Comparison of ENCODE assay signal across 8 cellular contexts in genomic region chr20:5535211-5535756, GRCh38.
DNase-seq lines count a peak whose midpoint lies in the region; ATAC-seq and TF ChIP-seq lines count a peak whose summit lies in the region.
"Had no signal": no experiment of that assay in that cellular context is flagged by ENCODE, and none has a peak within 500 bp of the region (broad histone marks: within the 10 kb centered on the region; RNA-seq: fewer than 3 reads in every experiment).

No MANE protein-coding gene starts in this region.

- no peaks in the 10 kb centered on the region for H3K9me3 ChIP-seq in skeletal muscle satellite cell (replicated peaks; ENCODE audit: low read length)

- TF ChIP-seq CTCF in foreskin fibroblast (IDR thresholded peaks at IDR 0.05; ENCODE audit: low read depth, low read length), result no peak

- no peaks in the 10 kb centered on the region for H3K27me3 ChIP-seq in skeletal muscle satellite cell (ENCODE audit: control insufficient read depth, insufficient read depth, low read length)

- H3K9me3 Mint-ChIP-seq in activated naive CD4-positive, alpha-beta T cell treated with anti-CD3 and anti-CD28 coated beads, Interleukin-2, amount 10 ng/mL, durations not matched to agents 7 days and 5 days, result no peaks in the 10 kb centered on the region

- peaks cover 15% of the 10 kb centered on the region for H3K4me1 ChIP-seq in skeletal muscle satellite cell (ENCODE audit: control insufficient read depth, insufficient read depth, low read length)

- CTCF ChIA-PET in activated naive CD4-positive, alpha-beta T cell treated with anti-CD3 and anti-CD28 coated beads, Interleukin-2, amount 10 ng/mL, durations not matched to agents 7 days and 5 days (lab: Charles Lee), result interaction anchor here (0.5 to 2.0 kb wide), 4 partner anchors 22 to 542 kb away, joined by 3 to 7 read pairs (median 3); no protein-coding TSS in a partner anchor

- no peaks in the 10 kb centered on the region for H3K36me3 Mint-ChIP-seq in activated naive CD4-positive, alpha-beta T cell treated with anti-CD3 and anti-CD28 coated beads, Interleukin-2, amount 10 ng/mL, durations not matched to agents 7 days and 5 days

- no peak overlapping the region for H3K27ac Mint-ChIP-seq in activated naive CD4-positive, alpha-beta T cell treated with anti-CD3 and anti-CD28 coated beads, Interleukin-2, amount 10 ng/mL, durations not matched to agents 7 days and 5 days

- H3K36me3 ChIP-seq in skeletal muscle satellite cell (ENCODE audit: insufficient read depth, low read length), result no peaks in the 10 kb centered on the region

- H3K4me2 ChIP-seq in skeletal muscle satellite cell (ENCODE audit: low read length), result peak overlapping the region; percentile 66

- peaks cover 18% of the 10 kb centered on the region for H3K4me1 Mint-ChIP-seq in activated naive CD4-positive, alpha-beta T cell treated with anti-CD3 and anti-CD28 coated beads, Interleukin-2, amount 10 ng/mL, durations not matched to agents 7 days and 5 days

- no peak overlapping the region for H3K4me3 Mint-ChIP-seq in activated naive CD4-positive, alpha-beta T cell treated with anti-CD3 and anti-CD28 coated beads, Interleukin-2, amount 10 ng/mL, durations not matched to agents 7 days and 5 days

- H3K27me3 Mint-ChIP-seq in activated naive CD4-positive, alpha-beta T cell treated with anti-CD3 and anti-CD28 coated beads, Interleukin-2, amount 10 ng/mL, durations not matched to agents 7 days and 5 days, result no peaks in the 10 kb centered on the region

- ATAC-seq in HG03378 (IDR thresholded peaks at IDR 0.05; ENCODE audit: unreplicated experiment) (no peak), GM19023 (IDR thresholded peaks at IDR 0.05; ENCODE audit: unreplicated experiment) (no peak)

- H3K9ac ChIP-seq in skeletal muscle satellite cell (ENCODE audit: low read depth, low read length), result peak overlapping the region; percentile 43

- peak; percentile 89 for DNase-seq in HCEC 1CT
- DNase-seq in SKM-1 (lab: John Stamatoyannopoulos, UW; ENCODE audit: unreplicated experiment), result peak; percentile 50
- DNase-seq in foreskin fibroblast, result peak; percentile 83 to 86
- no peak for DNase-seq in activated naive CD4-positive, alpha-beta T cell treated with anti-CD3 and anti-CD28 coated beads, Interleukin-2, amount 10 ng/mL, durations not matched to agents 7 days and 5 days
- DNase-seq: activated T-cell treated with anti-CD3 and anti-CD28 coated beads, Interleukin-2, amount 50 U/mL, for 48 hours had no signal

- no peak overlapping the region for H3K4me3 ChIP-seq in foreskin fibroblast (ENCODE audit: low read depth in 1 of 2, low read length in 2 of 2)
- no peak overlapping the region for H3K4me3 ChIP-seq in skeletal muscle satellite cell (ENCODE audit: low read length)
